Comparison of ENCODE assay signal across 8 cellular contexts in the genomic region with DNA sequence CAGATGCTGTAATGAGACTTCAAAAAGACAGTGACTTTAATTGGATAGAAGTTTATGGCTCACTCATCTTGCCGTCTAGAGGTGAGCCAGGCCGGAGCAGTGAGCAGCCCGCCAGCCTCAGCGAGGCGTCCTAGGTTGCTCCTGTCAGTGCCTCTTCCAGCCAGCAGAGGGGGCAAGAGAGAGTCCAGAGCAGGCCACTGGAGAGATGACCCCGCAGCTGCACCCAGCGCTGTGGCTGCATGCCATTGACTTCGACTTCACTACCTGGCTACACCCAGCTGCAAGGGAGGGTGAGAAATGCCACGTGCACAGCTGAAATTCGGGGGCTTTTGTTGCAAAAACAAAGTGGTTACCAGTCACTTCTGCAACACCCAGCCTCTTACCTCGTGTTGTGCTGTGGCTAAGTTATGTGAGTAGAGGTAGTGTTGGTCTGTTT. TPM values are rescaled to one million over a fixed set of nuclear protein-coding genes. Genes with fewer than 3 reads are reported as not detected.
DNase-seq lines count a peak whose midpoint lies in the region; ATAC-seq, FAIRE-seq and TF ChIP-seq lines count a peak whose summit lies in the region.

No MANE protein-coding gene starts in this region.

- ATAC-seq in GM21717 (IDR thresholded peaks at IDR 0.05; ENCODE audit: unreplicated experiment) (peak; percentile 92), foreskin keratinocyte (peak; percentile 98)
- ATAC-seq in activated T-helper 17 cell treated with anti-CD3 and anti-CD28 coated beads, Interleukin-2, amount 50 U/mL, for 72 hours (replicated peaks): peak; percentile 99

- FAIRE-seq in RCC 7860 (lab: Jason Lieb, UNC): peak; percentile 39

- no peaks in the 10 kb centered on the region for H4K20me1 ChIP-seq in osteoblast (ENCODE audit: insufficient read depth, low read length)

- H3K27ac Mint-ChIP-seq in activated T-helper 17 cell treated with anti-CD3 and anti-CD28 coated beads, Interleukin-2, amount 50 U/mL, for 72 hours: no peak overlapping the region

- H3K4me1 ChIP-seq in foreskin keratinocyte (no peaks in the 10 kb centered on the region), osteoblast (ENCODE audit: insufficient read depth, low read length) (peaks cover 7% of the 10 kb centered on the region), thyroid gland (peaks cover 3 to 5% of the 10 kb centered on the region in 2 donors)

- intact Hi-C loops in thyroid gland (cut with DNase I): loop anchor here (2.0 kb wide), 1 partner anchor 81 kb away; no protein-coding TSS in a partner anchor

- no peaks in the 10 kb centered on the region for H3K9me3 Mint-ChIP-seq in activated T-helper 17 cell treated with anti-CD3 and anti-CD28 coated beads, Interleukin-2, amount 50 U/mL, for 72 hours

- H3K27ac ChIP-seq in foreskin keratinocyte (no peak overlapping the region), osteoblast (ENCODE audit: low read depth, low read length) (no peak overlapping the region), thyroid gland (peak overlapping the region in 1 of 3 donors; percentile 21)

- H3K36me3 ChIP-seq in osteoblast (ENCODE audit: insufficient read depth, low read length): peaks cover 21% of the 10 kb centered on the region
- peaks cover under 1 to 10% of the 10 kb centered on the region in 2 donors for H3K36me3 ChIP-seq in thyroid gland

- no peak for TF ChIP-seq EP300 in Ishikawa (IDR thresholded peaks at IDR 0.05; ENCODE audit: borderline replicate concordance)

- TF ChIP-seq CTCF in foreskin keratinocyte (conservative IDR thresholded peaks at IDR 0.05): peak; percentile 85
- TF ChIP-seq CTCF in osteoblast (IDR thresholded peaks at IDR 0.05; ENCODE audit: extremely low read depth, low read depth, low read length): peak; percentile 97
- TF ChIP-seq CTCF in thyroid gland (IDR thresholded peaks at IDR 0.05): peak; percentile 84 to 99 (median 96)

- no peaks in the 10 kb centered on the region for H3K27me3 Mint-ChIP-seq in activated T-helper 17 cell treated with anti-CD3 and anti-CD28 coated beads, Interleukin-2, amount 50 U/mL, for 72 hours

- H2AFZ ChIP-seq in osteoblast (ENCODE audit: low read length): no peak overlapping the region

- no peak overlapping the region for H3K4me3 Mint-ChIP-seq in activated T-helper 17 cell treated with anti-CD3 and anti-CD28 coated beads, Interleukin-2, amount 50 U/mL, for 72 hours

- H3K27me3 ChIP-seq in foreskin keratinocyte: no peaks in the 10 kb centered on the region
- no peaks in the 10 kb centered on the region for H3K27me3 ChIP-seq in osteoblast (ENCODE audit: insufficient read depth, low read length)
- H3K27me3 ChIP-seq in thyroid gland: no peaks in the 10 kb centered on the region

- H3K4me2 ChIP-seq in osteoblast (ENCODE audit: insufficient read depth, low read length): no peak overlapping the region

- DNase-seq in GDM1 (lab: John Stamatoyannopoulos, UW) (peak; percentile 31), RCC 7860 (ENCODE audit: low spot score) (peak; percentile 78), foreskin keratinocyte (peak; percentile 29 to 55), osteoblast (ENCODE audit: insufficient read length, low spot score, missing footprints) (peak; percentile 95), thyroid gland (peak; percentile 94)

- H3K4me3 ChIP-seq in osteoblast (ENCODE audit: insufficient read depth, low read length): no peak overlapping the region
- H3K4me3 ChIP-seq in thyroid gland (replicated peaks in 1 of 3): no peak overlapping the region

- TF ChIP-seq RAD21 in Ishikawa (IDR thresholded peaks at IDR 0.05; ENCODE audit: low read depth): peak; percentile 79

- peaks cover 59% of the 10 kb centered on the region for H3K36me3 Mint-ChIP-seq in activated T-helper 17 cell treated with anti-CD3 and anti-CD28 coated beads, Interleukin-2, amount 50 U/mL, for 72 hours (ENCODE audit: low read depth)

- H3K79me2 ChIP-seq in osteoblast (ENCODE audit: insufficient read depth, low read length): no peaks in the 10 kb centered on the region

- TF ChIP-seq POLR2A in thyroid gland (IDR thresholded peaks at IDR 0.05): no peak

- peaks cover 6% of the 10 kb centered on the region for H3K4me1 Mint-ChIP-seq in activated T-helper 17 cell treated with anti-CD3 and anti-CD28 coated beads, Interleukin-2, amount 50 U/mL, for 72 hours

- 5 to 9% methylated on average over 11 of the region's 11 CpGs for WGBS in thyroid gland, 2 donors

- H3K9me3 ChIP-seq in osteoblast (ENCODE audit: low read depth, low read length) (no peaks in the 10 kb centered on the region), thyroid gland (no peaks in the 10 kb centered on the region)

TF ChIP-seq in Ishikawa, 13 proteins besides CTCF, POLR2A, EP300 and RAD21:
- TF ChIP-seq TEAD4 (IDR thresholded peaks at IDR 0.05): no peak
- TF ChIP-seq, protein P1, sequence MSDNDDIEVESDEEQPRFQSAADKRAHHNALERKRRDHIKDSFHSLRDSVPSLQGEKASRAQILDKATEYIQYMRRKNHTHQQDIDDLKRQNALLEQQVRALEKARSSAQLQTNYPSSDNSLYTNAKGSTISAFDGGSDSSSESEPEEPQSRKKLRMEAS (IDR thresholded peaks at IDR 0.05): peak; percentile 73

RNA-seq across cellular contexts. Expression of a gene that starts 26.5 kb away (rescaled TPM):
- 10 to 100 TPM; 36.9 to 70.3 TPM for total RNA-seq in activated T-helper 17 cell treated with anti-CD3 and anti-CD28 coated beads, Interleukin-2, amount 50 U/mL, for 72 hours
- 31.6 and 32.3 TPM in 2 replicates for total RNA-seq in foreskin keratinocyte
- polyA plus RNA-seq in foreskin keratinocyte: 21.5 and 22.0 TPM in 2 replicates
- 48.9 and 50.7 TPM in 2 replicates for total RNA-seq in osteoblast
- total RNA-seq in thyroid gland: 10 to 100 TPM; 56.9 to 75.5 (median 71.4) TPM

RNA-seq across cellular contexts. Expression of a gene that starts 41.7 kb away (rescaled TPM):
- total RNA-seq in activated T-helper 17 cell treated with anti-CD3 and anti-CD28 coated beads, Interleukin-2, amount 50 U/mL, for 72 hours: under 1 TPM in 1 of 2 donors, not detected in 1; 0.45 TPM
- total RNA-seq in foreskin keratinocyte (not detected in 2 replicates), osteoblast (8.5 and 15.6 TPM in 2 replicates), thyroid gland (100 to 1,000 TPM in 3 of 4 donors, 10 to 100 TPM in 1; 99.5 to 203 (median 142) TPM)
- not detected in 2 replicates for polyA plus RNA-seq in foreskin keratinocyte

Comparison
In these comparisons a context has a peak if more than half of its experiments do, and no peak if none do; other contexts are left out.
1. DNase-seq: peak in every context shown above with its lines; median percentile 95 in osteoblast; 94 in thyroid gland; 78 in RCC 7860; 42 in foreskin keratinocyte; 31 in GDM1.